31 cellular contexts compared by ENCODE assay signal in the genomic region with DNA sequence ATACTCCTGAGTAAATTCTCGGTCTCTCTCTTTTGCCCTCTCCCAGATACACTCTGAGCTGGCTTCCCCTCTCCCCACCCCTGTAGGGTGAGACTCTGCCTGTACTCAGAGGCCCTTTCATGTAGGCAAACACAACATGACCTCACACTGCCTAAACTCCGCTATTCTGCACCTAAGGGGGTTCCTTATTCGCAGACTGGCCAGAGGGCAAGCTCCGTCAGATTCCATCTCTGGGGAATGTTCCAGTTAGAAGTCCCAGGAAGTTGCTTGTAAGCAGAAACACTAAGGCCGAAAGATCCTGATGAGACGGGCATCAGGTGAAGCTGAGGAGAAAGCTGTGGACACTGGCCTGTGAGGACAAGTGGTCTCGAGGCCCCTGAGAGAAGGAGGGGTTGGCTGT.
"Had no signal": no experiment of that assay in that cellular context is flagged by ENCODE, and none has a peak within 500 bp of the region (broad histone marks: within the 10 kb centered on the region; RNA-seq: fewer than 3 reads in every experiment).

No MANE protein-coding gene starts in this region.

- H3K4me1 Mint-ChIP-seq: activated B cell treated with CpG ODN at 0.5 μM for 24 hours; activated T-helper 17 cell treated with anti-CD3 and anti-CD28 coated beads, Interleukin-2, amount 50 U/mL, for 72 hours had no signal

- H3K27me3 ChIP-seq: brain microvascular endothelial cell, colonic mucosa, esophagus muscularis mucosa, foreskin keratinocyte, gastrocnemius medialis had no signal

- DNase-seq: activated B cell treated with CpG ODN at 0.5 μM for 24 hours; activated CD4-positive, alpha-beta T cell treated with anti-CD3 and anti-CD28 coated beads for 48 hours; activated CD4-positive, alpha-beta T cell treated with anti-CD3 and anti-CD28 coated beads, Interleukin-2, amount 50 U/mL, for 1 hour; activated CD4-positive, alpha-beta T cell treated with anti-CD3 and anti-CD28 coated beads, Interleukin-2, amount 50 U/mL, for 48 hours; activated CD8-positive, alpha-beta memory T cell treated with anti-CD3 and anti-CD28 coated beads for 24 hours; activated CD8-positive, alpha-beta T cell treated with anti-CD3 and anti-CD28 coated beads for 36 hours; activated effector memory CD4-positive, alpha-beta T cell treated with Interleukin-2 at 50 U/mL for 16 hours; activated gamma-delta T cell treated with Interleukin-2 at 50 U/mL for 16 hours; activated naive CD4-positive, alpha-beta T cell treated with anti-CD3 and anti-CD28 coated beads, Interleukin-2, amount 50 U/mL, for 16 hours; activated naive CD4-positive, alpha-beta T cell treated with Interleukin-2 at 50 U/mL for 16 hours; activated T-cell treated with anti-CD3 and anti-CD28 coated beads, Interleukin-2, amount 50 U/mL, for 4 hours; amniotic stem cell; anterior cingulate cortex; caudate nucleus; colonic mucosa; dermis blood vessel endothelial cell; effector CD4-positive, alpha-beta T cell; effector memory CD8-positive, alpha-beta T cell; erythroblast; foreskin keratinocyte; gastrocnemius medialis; glutamatergic neuron; T-helper 1 cell; T-helper 17 cell; T1000; WERI-Rb-1 had no signal

- H3K4me3 ChIP-seq: colonic mucosa, esophagus muscularis mucosa, gastrocnemius medialis had no signal

- H3K4me3 Mint-ChIP-seq: activated B cell treated with CpG ODN at 0.5 μM for 24 hours; activated CD8-positive, alpha-beta T cell treated with anti-CD3 and anti-CD28 coated beads for 36 hours; activated naive CD8-positive, alpha-beta T cell; activated T-cell treated with anti-CD3 and anti-CD28 coated beads, Interleukin-2, amount 50 U/mL, for 4 hours; activated T-helper 17 cell treated with anti-CD3 and anti-CD28 coated beads, Interleukin-2, amount 50 U/mL, for 72 hours; effector memory CD8-positive, alpha-beta T cell; T-helper 17 cell; T-helper 2 cell treated with Interferon-gamma antibody and Interleukin-4, amounts not matched to agents 5 μg/mL and 100 μg/mL, for 36 hours had no signal

- H3K27ac Mint-ChIP-seq: activated B cell treated with CpG ODN at 0.5 μM for 24 hours; activated CD8-positive, alpha-beta T cell treated with anti-CD3 and anti-CD28 coated beads for 36 hours; activated naive CD8-positive, alpha-beta T cell; activated T-helper 17 cell treated with anti-CD3 and anti-CD28 coated beads, Interleukin-2, amount 50 U/mL, for 72 hours; effector memory CD8-positive, alpha-beta T cell; T-helper 17 cell; T-helper 2 cell treated with Interferon-gamma antibody and Interleukin-4, amounts not matched to agents 5 μg/mL and 100 μg/mL, for 36 hours had no signal

- H3K4me1 ChIP-seq: colonic mucosa, esophagus muscularis mucosa, foreskin keratinocyte, gastrocnemius medialis had no signal

- H3K36me3 Mint-ChIP-seq: activated naive CD8-positive, alpha-beta T cell had no signal

- H3K9me3 Mint-ChIP-seq: activated B cell treated with CpG ODN at 0.5 μM for 24 hours; activated CD8-positive, alpha-beta T cell treated with anti-CD3 and anti-CD28 coated beads for 36 hours; activated T-cell treated with anti-CD3 and anti-CD28 coated beads, Interleukin-2, amount 50 U/mL, for 4 hours; activated T-helper 17 cell treated with anti-CD3 and anti-CD28 coated beads, Interleukin-2, amount 50 U/mL, for 72 hours; effector memory CD8-positive, alpha-beta T cell; T-helper 2 cell treated with Interferon-gamma antibody and Interleukin-4, amounts not matched to agents 5 μg/mL and 100 μg/mL, for 36 hours had no signal

- H3K27ac ChIP-seq: brain microvascular endothelial cell, colonic mucosa, esophagus muscularis mucosa, foreskin keratinocyte, gastrocnemius medialis, WERI-Rb-1 had no signal

- H3K9me3 ChIP-seq: colonic mucosa, esophagus muscularis mucosa, gastrocnemius medialis had no signal

- H3K36me3 ChIP-seq: brain microvascular endothelial cell, colonic mucosa, esophagus muscularis mucosa, gastrocnemius medialis, WERI-Rb-1 had no signal

- H3K27me3 Mint-ChIP-seq: activated B cell treated with CpG ODN at 0.5 μM for 24 hours; activated CD8-positive, alpha-beta T cell treated with anti-CD3 and anti-CD28 coated beads for 36 hours; activated naive CD8-positive, alpha-beta T cell; activated T-helper 17 cell treated with anti-CD3 and anti-CD28 coated beads, Interleukin-2, amount 50 U/mL, for 72 hours; T-helper 17 cell had no signal
